ENCODE assay signal across 8 cellular contexts in the genomic region with DNA sequence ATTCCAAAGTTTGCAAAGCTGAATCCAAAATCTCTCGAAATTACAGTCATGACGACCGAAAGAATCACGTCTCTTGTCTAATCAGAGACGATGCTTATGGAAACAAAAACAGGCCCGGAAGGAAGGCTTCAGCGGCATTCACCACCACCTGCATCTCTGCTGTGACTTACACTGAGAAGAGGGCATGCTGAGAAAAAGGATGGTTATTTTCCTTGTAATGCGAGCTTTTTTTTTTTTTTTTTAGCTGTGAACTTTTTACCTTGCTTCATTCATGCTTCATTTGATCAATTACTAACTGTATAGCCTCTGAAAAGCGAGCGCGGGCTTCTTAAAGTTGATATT.
DNase-seq lines count a peak whose midpoint lies in the region; ATAC-seq, FAIRE-seq and TF ChIP-seq lines count a peak whose summit lies in the region.

No MANE protein-coding gene starts in this region.

- no peaks in the 10 kb centered on the region for H3K9me3 Mint-ChIP-seq in activated naive CD4-positive, alpha-beta T cell treated with anti-CD3 and anti-CD28 coated beads, Interleukin-2, amount 50 U/mL, for 24 hours
- no peaks in the 10 kb centered on the region for H3K9me3 Mint-ChIP-seq in activated naive CD4-positive, alpha-beta T cell treated with anti-CD3 and anti-CD28 coated beads, Interleukin-2, amount 50 U/mL, for 72 hours
- no peaks in the 10 kb centered on the region for H3K9me3 Mint-ChIP-seq in activated T-helper 1 cell treated with anti-CD3 and anti-CD28 coated beads, Interleukin-12 subunit alpha, Interleukin-12 subunit beta, Interleukin-2, Interleukin-4 antibody, amounts not matched to agents 30 ng/mL and 10 ng/mL and 1 ng/mL, durations not matched to agents 14 hours and 24 hours and 36 hours

- H4K20me1 ChIP-seq in keratinocyte (ENCODE audit: control insufficient read depth, extremely low read depth, insufficient read depth, low read length): no peaks in the 10 kb centered on the region

- no peak for DNase-seq in activated naive CD4-positive, alpha-beta T cell treated with anti-CD3 and anti-CD28 coated beads, Interleukin-2, amount 50 U/mL, for 72 hours (ENCODE audit: low spot score in 2 of 2)
- no peak for DNase-seq in activated T-helper 1 cell treated with anti-CD3 and anti-CD28 coated beads, Interleukin-12 subunit alpha, Interleukin-12 subunit beta, Interleukin-2, Interleukin-4 antibody, amounts not matched to agents 30 ng/mL and 10 ng/mL and 1 ng/mL, durations not matched to agents 14 hours and 24 hours and 36 hours (ENCODE audit: low spot score)
- DNase-seq in keratinocyte (ENCODE audit: low read depth, low spot score): no peak
- DNase-seq in transverse colon: no peak
- no peak for DNase-seq in Kasumi-1 (lab: John Stamatoyannopoulos, UW)
- DNase-seq in stimulated activated CD4-positive, alpha-beta T cell treated with anti-CD3 and anti-CD28 coated beads, Interleukin-4, amount 100 ng/mL, for 24 hours: no peak

- no peak overlapping the region for H3K27ac Mint-ChIP-seq in activated naive CD4-positive, alpha-beta T cell treated with anti-CD3 and anti-CD28 coated beads, Interleukin-2, amount 50 U/mL, for 24 hours
- no peak overlapping the region for H3K27ac Mint-ChIP-seq in activated naive CD4-positive, alpha-beta T cell treated with anti-CD3 and anti-CD28 coated beads, Interleukin-2, amount 50 U/mL, for 72 hours
- H3K27ac Mint-ChIP-seq in activated T-helper 1 cell treated with anti-CD3 and anti-CD28 coated beads, Interleukin-12 subunit alpha, Interleukin-12 subunit beta, Interleukin-2, Interleukin-4 antibody, amounts not matched to agents 30 ng/mL and 10 ng/mL and 1 ng/mL, durations not matched to agents 14 hours and 24 hours and 36 hours: no peak overlapping the region

- H3K9me3 ChIP-seq in keratinocyte (ENCODE audit: control insufficient read depth, low read depth, low read length) (no peaks in the 10 kb centered on the region), transverse colon (no peaks in the 10 kb centered on the region)

- peak overlapping the region; percentile 58 for H3K27ac ChIP-seq in keratinocyte (ENCODE audit: control insufficient read depth, insufficient read depth, low read length)
- H3K27ac ChIP-seq in transverse colon: peak overlapping the region; percentile 82 to 96 (median 94)

- H3K27me3 Mint-ChIP-seq in activated naive CD4-positive, alpha-beta T cell treated with anti-CD3 and anti-CD28 coated beads, Interleukin-2, amount 50 U/mL, for 24 hours: peaks cover 57% of the 10 kb centered on the region
- H3K27me3 Mint-ChIP-seq in activated T-helper 1 cell treated with anti-CD3 and anti-CD28 coated beads, Interleukin-12 subunit alpha, Interleukin-12 subunit beta, Interleukin-2, Interleukin-4 antibody, amounts not matched to agents 30 ng/mL and 10 ng/mL and 1 ng/mL, durations not matched to agents 14 hours and 24 hours and 36 hours (ENCODE audit: insufficient read depth): peaks cover 75% of the 10 kb centered on the region

- peak overlapping the region; percentile 95 for H2AFZ ChIP-seq in keratinocyte (ENCODE audit: control insufficient read depth, low read length)

- H3K4me1 Mint-ChIP-seq in activated naive CD4-positive, alpha-beta T cell treated with anti-CD3 and anti-CD28 coated beads, Interleukin-2, amount 50 U/mL, for 24 hours: peaks cover 17% of the 10 kb centered on the region
- H3K4me1 Mint-ChIP-seq in activated T-helper 1 cell treated with anti-CD3 and anti-CD28 coated beads, Interleukin-12 subunit alpha, Interleukin-12 subunit beta, Interleukin-2, Interleukin-4 antibody, amounts not matched to agents 30 ng/mL and 10 ng/mL and 1 ng/mL, durations not matched to agents 14 hours and 24 hours and 36 hours (ENCODE audit: low read depth): peaks cover 27% of the 10 kb centered on the region

- H3K36me3 ChIP-seq in keratinocyte (ENCODE audit: control insufficient read depth in 2 of 2, extremely low read depth in 1 of 2, insufficient read depth in 2 of 2, low read length in 2 of 2): no peaks in the 10 kb centered on the region
- no peaks in the 10 kb centered on the region for H3K36me3 ChIP-seq in transverse colon

- TF ChIP-seq POLR2A in transverse colon (IDR thresholded peaks at IDR 0.05): peak; percentile 39

- no peak for TF ChIP-seq EP300 in transverse colon (IDR thresholded peaks at IDR 0.05; ENCODE audit: low read depth)

- in situ Hi-C loops in transverse colon (cut with MboI; ENCODE audit: low pct_ligation_motif_present in 1 of 4, low pct_unique_long_range_greater_than_20kb in 1 of 4, low sequenced_read_pairs in 3 of 4): no loop called here

- intact Hi-C loops in activated T-helper 1 cell treated with anti-CD3 and anti-CD28 coated beads, Interleukin-12 subunit alpha, Interleukin-12 subunit beta, Interleukin-2, Interleukin-4 antibody, amounts not matched to agents 30 ng/mL and 10 ng/mL and 1 ng/mL, durations not matched to agents 14 hours and 24 hours and 36 hours (cut with micrococcal nuclease): loop anchor here (10.0 kb wide), 3 partner anchors 144 to 346 kb away; no protein-coding TSS in a partner anchor
- intact Hi-C loops in transverse colon (cut with DNase I; ENCODE audit: low total_unique reads): no loop called here

- peak overlapping the region; percentile 81 for H3K9ac ChIP-seq in keratinocyte (ENCODE audit: control insufficient read depth, extremely low read depth, insufficient read depth, low read length)

- peak overlapping the region; percentile 73 to 94 (median 90) for H3K4me3 ChIP-seq in keratinocyte (ENCODE audit: control insufficient read depth in 2 of 3, extremely low read depth in 1 of 3, insufficient read depth in 2 of 3, low read depth in 1 of 3, low read length in 3 of 3)
- H3K4me3 ChIP-seq in transverse colon: peak overlapping the region in 3 of 4 donors; percentile 67 to 90 (median 82)

- no peak for ATAC-seq in activated naive CD4-positive, alpha-beta T cell treated with anti-CD3 and anti-CD28 coated beads, Interleukin-2, amount 50 U/mL, for 72 hours
- ATAC-seq in HG02571 (IDR thresholded peaks at IDR 0.05; ENCODE audit: unreplicated experiment): no peak

- peaks cover 38% of the 10 kb centered on the region for H3K79me2 ChIP-seq in keratinocyte (ENCODE audit: control insufficient read depth, insufficient read depth, low read length)

- H3K36me3 Mint-ChIP-seq in activated naive CD4-positive, alpha-beta T cell treated with anti-CD3 and anti-CD28 coated beads, Interleukin-2, amount 50 U/mL, for 24 hours: no peaks in the 10 kb centered on the region
- peaks cover 0 to 5% of the 10 kb centered on the region in 2 donors for H3K36me3 Mint-ChIP-seq in activated naive CD4-positive, alpha-beta T cell treated with anti-CD3 and anti-CD28 coated beads, Interleukin-2, amount 50 U/mL, for 72 hours
- H3K36me3 Mint-ChIP-seq in activated T-helper 1 cell treated with anti-CD3 and anti-CD28 coated beads, Interleukin-12 subunit alpha, Interleukin-12 subunit beta, Interleukin-2, Interleukin-4 antibody, amounts not matched to agents 30 ng/mL and 10 ng/mL and 1 ng/mL, durations not matched to agents 14 hours and 24 hours and 36 hours (ENCODE audit: low read depth): peaks cover 1% of the 10 kb centered on the region

- H3K27me3 ChIP-seq in keratinocyte (ENCODE audit: control insufficient read depth, extremely low read depth, insufficient read depth, low read length) (no peaks in the 10 kb centered on the region), transverse colon (peaks cover 11% of the 10 kb centered on the region)

- H3K4me1 ChIP-seq in keratinocyte (ENCODE audit: control insufficient read depth, extremely low read depth, insufficient read depth, low read length) (peaks cover 18% of the 10 kb centered on the region), transverse colon (peaks cover 4 to 54% (median 28%) of the 10 kb centered on the region in 4 donors)

- H3K4me2 ChIP-seq in keratinocyte (ENCODE audit: control insufficient read depth, extremely low read depth, insufficient read depth, low read depth, low read length): peak overlapping the region; percentile 95

- H3K4me3 Mint-ChIP-seq in activated naive CD4-positive, alpha-beta T cell treated with anti-CD3 and anti-CD28 coated beads, Interleukin-2, amount 50 U/mL, for 24 hours: peak overlapping the region; percentile 66
- H3K4me3 Mint-ChIP-seq in activated T-helper 1 cell treated with anti-CD3 and anti-CD28 coated beads, Interleukin-12 subunit alpha, Interleukin-12 subunit beta, Interleukin-2, Interleukin-4 antibody, amounts not matched to agents 30 ng/mL and 10 ng/mL and 1 ng/mL, durations not matched to agents 14 hours and 24 hours and 36 hours: peak overlapping the region; percentile 66

- no peak for FAIRE-seq in keratinocyte (lab: Jason Lieb, UNC)

- WGBS in transverse colon (ENCODE audit: low coverage in 1 of 2), 2 donors: 25% methylated on average over 11 of the region's 11 CpGs

- dilution Hi-C loops in keratinocyte (cut with MboI; ENCODE audit: extremely low pct_ligation_motif_present, low sequenced_read_pairs): no loop called here

- peaks cover 2% of the 10 kb centered on the region for H3K9me1 ChIP-seq in keratinocyte (ENCODE audit: control insufficient read depth, extremely low read depth, insufficient read depth, low read length)

- TF ChIP-seq CTCF in keratinocyte (optimal IDR thresholded peaks at IDR 0.05 in 1 of 3, IDR thresholded peaks at IDR 0.05 in 1 of 3, conservative IDR thresholded peaks at IDR 0.05 in 1 of 3; ENCODE audit: extremely low read depth in 1 of 3, insufficient read depth in 2 of 3, low read length in 3 of 3) (no peak), transverse colon (IDR thresholded peaks at IDR 0.05) (no peak)
